In the genomic region with DNA sequence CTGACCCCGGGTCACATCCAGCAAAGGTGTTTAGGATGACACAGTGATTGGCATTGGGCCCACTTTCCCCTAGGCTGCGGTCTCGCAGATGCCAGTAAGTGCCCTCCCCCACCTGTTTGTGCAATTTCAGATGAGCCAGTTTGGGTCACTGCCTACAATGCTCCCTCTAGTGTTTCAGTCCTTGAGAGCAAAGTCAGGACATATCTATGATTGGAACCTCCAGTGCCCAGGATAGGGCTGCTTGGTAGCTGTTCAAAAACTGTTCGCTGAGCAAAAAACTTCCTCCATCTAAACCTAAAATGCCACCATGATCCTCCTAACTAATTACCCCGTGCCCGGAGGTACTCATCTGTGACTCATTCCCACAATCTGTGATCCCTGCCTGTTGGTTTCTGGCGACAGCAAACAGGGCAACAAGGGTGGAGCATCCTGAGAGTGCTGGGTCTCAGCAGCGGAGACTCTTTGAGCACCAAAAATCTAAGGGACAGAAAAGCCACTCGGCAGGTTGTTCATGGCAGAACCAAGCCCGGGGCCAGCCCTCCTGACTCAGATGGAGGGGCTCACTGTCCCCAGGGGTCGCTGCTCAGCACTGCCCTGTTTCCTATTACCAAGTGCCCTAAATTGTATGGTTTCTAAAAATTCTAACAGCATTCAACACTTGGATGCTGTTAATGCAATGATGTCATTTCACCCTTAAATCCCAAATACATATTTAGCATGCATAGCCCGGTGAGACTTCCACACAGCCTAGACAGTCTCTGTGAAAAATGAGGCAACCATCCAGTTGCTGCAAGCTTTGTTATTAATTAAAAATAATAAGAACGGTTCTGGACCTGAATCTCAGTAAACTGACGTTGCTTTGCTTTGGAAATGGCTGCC, we compare ENCODE assay signal across 9 cellular contexts. TPM values are rescaled to one million over a fixed set of nuclear protein-coding genes. Genes with fewer than 3 reads are reported as not detected.
DNase-seq lines count a peak whose midpoint lies in the region; ATAC-seq and TF ChIP-seq lines count a peak whose summit lies in the region.
"Had no signal": no experiment of that assay in that cellular context is flagged by ENCODE, and none has a peak within 500 bp of the region (broad histone marks: within the 10 kb centered on the region; RNA-seq: fewer than 3 reads in every experiment).

No MANE protein-coding gene starts in this region.

- intact Hi-C loops in aorta (cut with DNase I): loop anchor here in 1 of 2 donors (5.0 kb wide), 1 partner anchor 40 kb away; no protein-coding TSS in a partner anchor

- no peaks in the 10 kb centered on the region for H3K79me2 ChIP-seq in OCI-LY1 (ENCODE audit: insufficient read depth, low read length)
- H3K79me2 ChIP-seq in parathyroid adenoma: no peaks in the 10 kb centered on the region

- no peak overlapping the region for H3K4me3 Mint-ChIP-seq in endodermal cell

- H2AFZ ChIP-seq in OCI-LY1 (ENCODE audit: low read length) (no peak overlapping the region), parathyroid adenoma (peak overlapping the region; percentile 99)

- no peak overlapping the region for H3K4me2 ChIP-seq in OCI-LY1 (ENCODE audit: low read length)
- H3K4me2 ChIP-seq in parathyroid adenoma (ENCODE audit: low read length): peak overlapping the region; percentile 69

- TF ChIP-seq CTCF in OCI-LY1 (IDR thresholded peaks at IDR 0.05; ENCODE audit: low read length): peak; percentile 45; the same call in 1 of the 2 replicates
- peak; percentile 51 for TF ChIP-seq CTCF in endodermal cell (conservative IDR thresholded peaks at IDR 0.05)
- peak; percentile 43 for TF ChIP-seq CTCF in parathyroid adenoma (IDR thresholded peaks at IDR 0.05)

- H4K20me1 ChIP-seq in OCI-LY1 (ENCODE audit: insufficient read depth, low read length): no peaks in the 10 kb centered on the region

- H3K4me1 Mint-ChIP-seq in endodermal cell: peaks cover 4% of the 10 kb centered on the region

- H3K9me2 ChIP-seq in OCI-LY1 (ENCODE audit: low read depth, low read length): no peaks in the 10 kb centered on the region

- H3K9me3 ChIP-seq in HUES48 (ENCODE audit: control insufficient read depth, insufficient read depth, low read length): no peaks in the 10 kb centered on the region
- H3K9me3 ChIP-seq in OCI-LY1 (ENCODE audit: low read length): no peaks in the 10 kb centered on the region
- no peaks in the 10 kb centered on the region for H3K9me3 ChIP-seq in endodermal cell (ENCODE audit: control insufficient read depth, low read length)
- H3K9me3 ChIP-seq in parathyroid adenoma (ENCODE audit: control insufficient read depth, low read length): no peaks in the 10 kb centered on the region
- H3K9me3 ChIP-seq in aorta (ENCODE audit: control insufficient read depth, low read length): no peaks in the 10 kb centered on the region

- peaks cover 68% of the 10 kb centered on the region for H3K27me3 ChIP-seq in HUES48 (ENCODE audit: control insufficient read depth, insufficient read depth, low read length)
- 0 out of 2 replicates have a peak, but pooled peaks cover 3% of the 10 kb centered on the region for H3K27me3 ChIP-seq in OCI-LY1 (ENCODE audit: insufficient read depth, low read length)
- peaks cover 75% of the 10 kb centered on the region for H3K27me3 ChIP-seq in endodermal cell (ENCODE audit: control insufficient read depth, insufficient read depth, low read length, poor library complexity, severe bottlenecking)
- H3K27me3 ChIP-seq in parathyroid adenoma (ENCODE audit: control insufficient read depth, insufficient read depth, low read length): no peaks in the 10 kb centered on the region
- peaks cover 0 to 7% of the 10 kb centered on the region in 2 donors for H3K27me3 ChIP-seq in aorta (ENCODE audit: control insufficient read depth in 1 of 2, insufficient read depth in 2 of 2, low read length in 1 of 2)

- H3K4me1 ChIP-seq in HUES48 (ENCODE audit: control insufficient read depth, insufficient read depth, low read length): peaks cover 3% of the 10 kb centered on the region
- H3K4me1 ChIP-seq in OCI-LY1 (ENCODE audit: insufficient read depth, low read length, severe bottlenecking): no peaks in the 10 kb centered on the region
- H3K4me1 ChIP-seq in endodermal cell (ENCODE audit: control insufficient read depth, insufficient read depth, low read length): peaks cover 5% of the 10 kb centered on the region
- peaks cover 13% of the 10 kb centered on the region for H3K4me1 ChIP-seq in parathyroid adenoma
- H3K4me1 ChIP-seq in aorta (ENCODE audit: control insufficient read depth in 1 of 2, insufficient read depth in 2 of 2, low read length in 2 of 2): no peaks in the 10 kb centered on the region

- H3F3A ChIP-seq in OCI-LY1 (ENCODE audit: insufficient read depth, low read length): no peaks in the 10 kb centered on the region

- no peak overlapping the region for H3K27ac Mint-ChIP-seq in endodermal cell

- H3K9ac ChIP-seq in HUES48 (ENCODE audit: low read depth, low read length): no peak overlapping the region
- no peak overlapping the region for H3K9ac ChIP-seq in OCI-LY1 (ENCODE audit: low read length)
- H3K9ac ChIP-seq in endodermal cell (ENCODE audit: extremely low read depth, low read length, poor library complexity, severe bottlenecking): no peak overlapping the region
- H3K9ac ChIP-seq in parathyroid adenoma: no peak overlapping the region

- H3K4me3 ChIP-seq in HUES48 (ENCODE audit: low read depth, low read length) (peak overlapping the region; percentile 46), OCI-LY1 (ENCODE audit: low read depth, low read length, poor library complexity, severe bottlenecking) (no peak overlapping the region), endodermal cell (ENCODE audit: low read length) (no peak overlapping the region), parathyroid adenoma (ENCODE audit: low read depth, low read length) (peak overlapping the region; percentile 33), aorta (ENCODE audit: low read length in 2 of 2) (peak overlapping the region in 1 of 2 donors; percentile 16)

- peak; percentile 15 for DNase-seq in Caki2 (ENCODE audit: low read depth)
- peak; percentile 69 for DNase-seq in endodermal cell
- DNase-seq in aorta: no peak
- no peak for DNase-seq in activated T-cell treated with anti-CD3 and anti-CD28 coated beads, Interleukin-2, amount 50 U/mL, for 1 hour

- H3K27ac ChIP-seq in HUES48 (ENCODE audit: low read depth, low read length) (no peak overlapping the region), OCI-LY1 (ENCODE audit: low read depth, low read length, poor library complexity, severe bottlenecking) (no peak overlapping the region), endodermal cell (ENCODE audit: low read depth, low read length) (no peak overlapping the region), parathyroid adenoma (peak overlapping the region; percentile 88), aorta (ENCODE audit: low read depth in 1 of 2, low read length in 2 of 2) (no peak overlapping the region)

- peaks cover 70% of the 10 kb centered on the region for H3K27me3 Mint-ChIP-seq in endodermal cell (ENCODE audit: insufficient read depth)

- in situ Hi-C loops in Caki2 (cut with HindIII; ENCODE audit: low pct_unique_long_range_greater_than_20kb, low sequenced_read_pairs): no loop called here

- H3K36me3 ChIP-seq in HUES48 (ENCODE audit: control insufficient read depth, insufficient read depth, low read length) (no peaks in the 10 kb centered on the region), OCI-LY1 (ENCODE audit: insufficient read depth, low read length) (no peaks in the 10 kb centered on the region), endodermal cell (ENCODE audit: control insufficient read depth, insufficient read depth, low read length) (no peaks in the 10 kb centered on the region), parathyroid adenoma (ENCODE audit: control insufficient read depth, insufficient read depth, low read length) (no peaks in the 10 kb centered on the region), aorta (ENCODE audit: control insufficient read depth in 1 of 2, insufficient read depth in 2 of 2, low read length in 1 of 2) (no peaks in the 10 kb centered on the region)

- ATAC-seq in aorta (ENCODE audit: low FRiP score) (no peak), GM21528 (IDR thresholded peaks at IDR 0.05; ENCODE audit: low FRiP score, unreplicated experiment) (no peak)

- no peaks in the 10 kb centered on the region for H3K9me3 Mint-ChIP-seq in endodermal cell

- WGBS in endodermal cell (ENCODE audit: insufficient coverage in 1 of 2, insufficient read length in 1 of 2), 2 experiments: 49 to 51% methylated on average over 9 to 14 of the region's 14 CpGs
- WGBS in aorta, 2 donors: 29 to 31% methylated on average over 14 of the region's 14 CpGs

- no peaks in the 10 kb centered on the region for H3K36me3 Mint-ChIP-seq in endodermal cell (ENCODE audit: low read depth)

RNA-seq across cellular contexts. Expression of a gene that starts 5.0 kb away (rescaled TPM):
- not detected in 2 replicates for total RNA-seq in Caki2 (2014; rRNA removed; shearing (Covaris generic); ENCODE audit: low replicate concordance)
- total RNA-seq in endodermal cell: not detected
- polyA plus RNA-seq in endodermal cell (2013, experiment 1 of 2): 0.39 TPM
- not detected for polyA plus RNA-seq in endodermal cell (2013, experiment 2 of 2)
- total RNA-seq in aorta: not detected
- polyA plus RNA-seq in aorta: not detected
- polyA plus RNA-seq: esophagus had no signal

RNA-seq across cellular contexts. Expression of a gene that starts 19.0 kb away (rescaled TPM):
- 17.6 and 18.0 TPM in 2 replicates for total RNA-seq in Caki2 (2014; rRNA removed; shearing (Covaris generic); ENCODE audit: low replicate concordance)
- total RNA-seq in endodermal cell: under 1 TPM in 1 of 2 donors, not detected in 1; 0.22 TPM
- polyA plus RNA-seq in endodermal cell (2013, experiment 1 of 2): 0.68 TPM
- polyA plus RNA-seq in endodermal cell (2013, experiment 2 of 2): 0.50 TPM
- 10 to 100 TPM; 14.8 to 23.4 TPM for total RNA-seq in aorta
- 10 to 100 TPM in 1 of 2 donors, 1 to 10 TPM in 1; 7.6 to 21.8 TPM for polyA plus RNA-seq in aorta

Comparison
In these comparisons a context has a peak if more than half of its experiments do, and no peak if none do; other contexts are left out.
1. DNase-seq: peak in Caki2 (single experiment) and endodermal cell (single experiment); none in aorta (0 of 2) and activated T-cell treated with anti-CD3 and anti-CD28 coated beads, Interleukin-2, amount 50 U/mL, for 1 hour (single experiment).
2. H3K4me3 ChIP-seq: peak in HUES48 (single experiment) and parathyroid adenoma (single experiment); none in OCI-LY1 (single experiment) and endodermal cell (single experiment).
3. RNA of a gene that starts 19.0 kb away (total RNA-seq): 14.8 to 23.4 TPM in aorta and 17.6 to 18.0 TPM in Caki2; 0.22 TPM in endodermal cell; every median in the first group is over 10 times any median in the second.
4. Peak in every context shown above with its lines, with median percentiles within 50 percentile points of each other: CTCF ChIP-seq.